24 cellular contexts compared by ENCODE assay signal in genomic region chr2:160203422-160203821, GRCh38. TPM values are rescaled to one million over a fixed set of nuclear protein-coding genes. Genes with fewer than 3 reads are reported as not detected.
"Had no signal": no experiment of that assay in that cellular context is flagged by ENCODE, and none has a peak within 500 bp of the region (broad histone marks: within the 10 kb centered on the region; RNA-seq: fewer than 3 reads in every experiment).

No MANE protein-coding gene starts in this region.

- H3K9me3 ChIP-seq: thoracic aorta, upper lobe of right lung had no signal

- H3K4me3 Mint-ChIP-seq: activated CD4-positive, alpha-beta memory T cell treated with anti-CD3 and anti-CD28 coated beads, Interleukin-2, amount 10 ng/mL, durations not matched to agents 7 days and 5 days; activated CD4-positive, alpha-beta T cell treated with anti-CD3 and anti-CD28 coated beads, Interleukin-2, amount 10 ng/mL, durations not matched to agents 24 days and 14 days; activated naive CD8-positive, alpha-beta T cell treated with anti-CD3 and anti-CD28 coated beads, Interleukin-2, amount 50 U/mL, for 24 hours; brain; naive B cell had no signal

- H3K4me3 ChIP-seq: SK-N-MC, thoracic aorta, upper lobe of right lung had no signal

- H3K36me3 Mint-ChIP-seq: naive B cell had no signal

- H3K27me3 ChIP-seq: upper lobe of right lung had no signal

- H3K27me3 Mint-ChIP-seq: activated naive CD8-positive, alpha-beta T cell treated with anti-CD3 and anti-CD28 coated beads, Interleukin-2, amount 50 U/mL, for 24 hours; naive B cell had no signal

- H3K27ac ChIP-seq: SK-N-MC, thoracic aorta, upper lobe of right lung, VCaP had no signal

- ATAC-seq: activated CD4-positive, CD25-positive, alpha-beta regulatory T cell treated with anti-CD3 and anti-CD28 coated beads, Interleukin-2, amount 50 U/mL, for 24 hours; activated naive CD8-positive, alpha-beta T cell treated with anti-CD3 and anti-CD28 coated beads, Interleukin-2, amount 50 U/mL, for 24 hours; esophagus mucosa; left ventricle myocardium superior; sciatic nerve; upper lobe of right lung had no signal

- H3K27ac Mint-ChIP-seq: activated CD4-positive, alpha-beta memory T cell treated with anti-CD3 and anti-CD28 coated beads, Interleukin-2, amount 10 ng/mL, durations not matched to agents 7 days and 5 days; activated CD4-positive, alpha-beta T cell treated with anti-CD3 and anti-CD28 coated beads, Interleukin-2, amount 10 ng/mL, durations not matched to agents 24 days and 14 days; activated naive CD8-positive, alpha-beta T cell treated with anti-CD3 and anti-CD28 coated beads, Interleukin-2, amount 50 U/mL, for 24 hours; brain; naive B cell had no signal

- H3K36me3 ChIP-seq: thoracic aorta, upper lobe of right lung had no signal

- DNase-seq: activated CD4-positive, alpha-beta memory T cell treated with anti-CD3 and anti-CD28 coated beads, Interleukin-2, amount 10 ng/mL, durations not matched to agents 7 days and 5 days; activated CD4-positive, alpha-beta T cell treated with anti-CD3 and anti-CD28 coated beads, Interleukin-2, amount 10 ng/mL, durations not matched to agents 24 days and 14 days; activated effector memory CD4-positive, alpha-beta T cell treated with anti-CD3 and anti-CD28 coated beads, Interleukin-2, amount 50 U/mL, for 16 hours; activated naive CD4-positive, alpha-beta T cell treated with anti-CD3 and anti-CD28 coated beads, Interleukin-2, amount 50 U/mL, for 16 hours; activated naive CD8-positive, alpha-beta T cell treated with anti-CD3 and anti-CD28 coated beads, Interleukin-2, amount 50 U/mL, for 24 hours; central memory CD4-positive, alpha-beta T cell; effector memory CD4-positive, alpha-beta T cell; hippocampal formation; left ventricle myocardium superior; naive B cell; small intestine; stimulated activated CD4-positive, alpha-beta T cell treated with anti-CD3 and anti-CD28 coated beads, Interleukin-2, amount 100 ng/mL, for 48 hours; stimulated activated naive CD4-positive, alpha-beta T cell treated with Interleukin-2 at 50 U/mL for 16 hours; upper lobe of right lung had no signal

- H3K9me3 Mint-ChIP-seq: activated naive CD8-positive, alpha-beta T cell treated with anti-CD3 and anti-CD28 coated beads, Interleukin-2, amount 50 U/mL, for 24 hours had no signal

RNA-seq across cellular contexts. Expression of gene ITGB6, which starts 3.4 kb away (rescaled TPM):
- total RNA-seq: activated CD4-positive, alpha-beta memory T cell treated with anti-CD3 and anti-CD28 coated beads, Interleukin-2, amount 10 ng/mL, durations not matched to agents 7 days and 5 days; activated CD4-positive, alpha-beta T cell treated with anti-CD3 and anti-CD28 coated beads, Interleukin-2, amount 10 ng/mL, durations not matched to agents 24 days and 14 days; dermis microvascular lymphatic vessel endothelial cell; endothelial cell of umbilical vein; sciatic nerve; T-helper 2 cell treated with Interferon-gamma antibody and Interleukin-4, amounts not matched to agents 100 ng/mL and 5 ng/mL, for 36 hours had no signal
